Comparison of ENCODE assay signal across 19 cellular contexts in the genomic region with DNA sequence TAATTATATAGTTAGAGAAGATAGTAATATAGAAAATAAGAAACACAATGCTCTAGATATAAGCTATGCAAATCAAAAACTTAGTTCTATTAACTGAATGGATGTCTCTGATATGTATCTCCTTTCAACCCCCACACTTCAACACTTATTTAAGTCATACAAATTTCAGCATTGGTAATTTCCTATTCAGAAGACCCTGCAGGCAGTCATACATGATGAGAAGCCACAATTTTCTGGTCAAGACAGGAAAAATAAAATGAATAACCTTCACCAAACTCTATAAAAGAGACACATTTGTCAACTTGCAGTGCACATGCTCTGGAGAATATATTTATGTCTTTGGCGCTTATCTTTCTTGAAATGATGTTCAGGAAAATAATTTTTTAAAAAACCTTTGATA. TPM values are rescaled to one million over a fixed set of nuclear protein-coding genes. Genes with fewer than 3 reads are reported as not detected.
DNase-seq lines count a peak whose midpoint lies in the region; ATAC-seq, FAIRE-seq and TF ChIP-seq lines count a peak whose summit lies in the region.
"Had no signal": no experiment of that assay in that cellular context is flagged by ENCODE, and none has a peak within 500 bp of the region (broad histone marks: within the 10 kb centered on the region; RNA-seq: fewer than 3 reads in every experiment).

No MANE protein-coding gene starts in this region.

- H3K4me3 Mint-ChIP-seq in GM23338, result 0 out of 3 replicates have a peak overlapping the region, but pooled peaks have one; percentile 2
- no peak overlapping the region for H3K4me3 Mint-ChIP-seq in activated T-helper 17 cell treated with anti-CD3 and anti-CD28 coated beads, Interleukin-2, amount 50 U/mL, for 72 hours
- no peak overlapping the region for H3K4me3 Mint-ChIP-seq in activated T-cell treated with anti-CD3 and anti-CD28 coated beads, Interleukin-2, amount 50 U/mL, for 24 hours
- H3K4me3 Mint-ChIP-seq: CD4-positive, CD25-positive, alpha-beta regulatory T cell had no signal

- TF ChIP-seq EP300 in HepG2 (IDR thresholded peaks at IDR 0.05; ENCODE audit: low read depth in 2 of 2, low read length in 2 of 2), result no peak
- no peak for TF ChIP-seq EP300 in HepG2 (CRISPR knock-in tag; IDR thresholded peaks at IDR 0.05; ENCODE audit: borderline replicate concordance)

- H3K27ac ChIP-seq in GM23338 (ENCODE audit: low read depth) (no peak overlapping the region), SK-N-MC (peak overlapping the region; percentile 28; the same call in 1 of the 2 replicates), neuronal stem cell (replicated peaks; ENCODE audit: low read length) (no peak overlapping the region), HepG2 (ENCODE audit: extremely low read length, insufficient read depth, low read length) (no peak overlapping the region)
- H3K27ac ChIP-seq: Peyer's patch had no signal

- H3K9me3 ChIP-seq in SK-N-MC (ENCODE audit: low read depth, low read length) (no peaks in the 10 kb centered on the region), neuronal stem cell (replicated peaks in 1 of 2; ENCODE audit: control insufficient read depth in 2 of 2, insufficient read depth in 1 of 2, low read depth in 1 of 2, low read length in 2 of 2) (no peaks in the 10 kb centered on the region), HepG2 (ENCODE audit: low read length) (no peaks in the 10 kb centered on the region)
- H3K9me3 ChIP-seq: BE2C, Caco-2, MG63, Peyer's patch had no signal

- H3K23ac ChIP-seq in neuronal stem cell (ENCODE audit: low read depth, low read length, poor library complexity), result no peak overlapping the region

- H3K36me3 ChIP-seq in GM23338 (ENCODE audit: insufficient read depth), result no peaks in the 10 kb centered on the region
- no peaks in the 10 kb centered on the region for H3K36me3 ChIP-seq in SK-N-MC (ENCODE audit: insufficient read depth, low read length)
- no peaks in the 10 kb centered on the region for H3K36me3 ChIP-seq in neuronal stem cell (replicated peaks in 1 of 2; ENCODE audit: control insufficient read depth in 2 of 2, insufficient read depth in 2 of 2, low read length in 2 of 2)
- H3K36me3 ChIP-seq in HepG2 (replicated peaks in 1 of 2; ENCODE audit: control insufficient read depth in 1 of 2, insufficient read depth in 2 of 2, low read length in 2 of 2), result no peaks in the 10 kb centered on the region
- H3K36me3 ChIP-seq: BE2C, MG63, Peyer's patch had no signal

- no peak overlapping the region for H4K8ac ChIP-seq in neuronal stem cell (ENCODE audit: low read depth, low read length)

- H2AK5ac ChIP-seq in neuronal stem cell (ENCODE audit: low read depth, low read length), result no peak overlapping the region

- H3K27me3 ChIP-seq in GM23338 (ENCODE audit: insufficient read depth), result no peaks in the 10 kb centered on the region
- H3K27me3 ChIP-seq in neuronal stem cell (ENCODE audit: control insufficient read depth in 3 of 3, insufficient read depth in 3 of 3, low read depth in 1 of 3, low read length in 3 of 3), result no peaks in the 10 kb centered on the region
- no peaks in the 10 kb centered on the region for H3K27me3 ChIP-seq in HepG2 (ENCODE audit: control insufficient read depth in 1 of 2, insufficient read depth in 2 of 2, low read length in 2 of 2)
- H3K27me3 ChIP-seq: BE2C, MG63, Peyer's patch had no signal

- H3K36me3 Mint-ChIP-seq in GM23338 (ENCODE audit: low read depth), result no peaks in the 10 kb centered on the region
- H3K36me3 Mint-ChIP-seq in activated T-helper 17 cell treated with anti-CD3 and anti-CD28 coated beads, Interleukin-2, amount 50 U/mL, for 72 hours (ENCODE audit: low read depth), result no peaks in the 10 kb centered on the region
- H3K36me3 Mint-ChIP-seq in activated T-cell treated with anti-CD3 and anti-CD28 coated beads, Interleukin-2, amount 50 U/mL, for 24 hours (ENCODE audit: low read depth), result no peaks in the 10 kb centered on the region
- H3K36me3 Mint-ChIP-seq: CD4-positive, CD25-positive, alpha-beta regulatory T cell had no signal

- no peak overlapping the region for H2BK12ac ChIP-seq in neuronal stem cell (ENCODE audit: low read length)

- no peak overlapping the region for H2BK15ac ChIP-seq in neuronal stem cell (ENCODE audit: low read length)

- H4K20me1 ChIP-seq in GM23338 (replicated peaks; ENCODE audit: insufficient read depth) (no peaks in the 10 kb centered on the region), HepG2 (ENCODE audit: insufficient read depth, low read length) (no peaks in the 10 kb centered on the region)

- H3K27ac Mint-ChIP-seq in GM23338, result no peak overlapping the region
- H3K27ac Mint-ChIP-seq in activated T-helper 17 cell treated with anti-CD3 and anti-CD28 coated beads, Interleukin-2, amount 50 U/mL, for 72 hours, result no peak overlapping the region
- H3K27ac Mint-ChIP-seq in activated T-cell treated with anti-CD3 and anti-CD28 coated beads, Interleukin-2, amount 50 U/mL, for 24 hours, result no peak overlapping the region
- H3K27ac Mint-ChIP-seq: CD4-positive, CD25-positive, alpha-beta regulatory T cell had no signal

- no peak overlapping the region for H4K91ac ChIP-seq in neuronal stem cell (ENCODE audit: low read depth, low read length, poor library complexity)

- in situ Hi-C loops in HepG2 (cut with HindIII; ENCODE audit: extremely low pct_ligation_motif_present, low pct_unique_long_range_greater_than_20kb), result no loop called here

- no peaks in the 10 kb centered on the region for H3K27me3 Mint-ChIP-seq in GM23338 (ENCODE audit: insufficient read depth, low read depth, poor library complexity)
- no peaks in the 10 kb centered on the region for H3K27me3 Mint-ChIP-seq in activated T-helper 17 cell treated with anti-CD3 and anti-CD28 coated beads, Interleukin-2, amount 50 U/mL, for 72 hours
- no peaks in the 10 kb centered on the region for H3K27me3 Mint-ChIP-seq in activated T-cell treated with anti-CD3 and anti-CD28 coated beads, Interleukin-2, amount 50 U/mL, for 24 hours
- H3K27me3 Mint-ChIP-seq: CD4-positive, CD25-positive, alpha-beta regulatory T cell had no signal

- WGBS in neuronal stem cell (ENCODE audit: extremely low coverage in 2 of 2, insufficient read length in 2 of 2, insufficient replicate concordance in 1 of 2), 2 donors, result no CpG with 5 or more reads among the region's 1 CpG
- WGBS in HepG2 (ENCODE audit: low lambda C conversion rate), result 0% methylated on average over 1 of the region's 1 CpG

- H2AFZ ChIP-seq in GM23338 (no peak overlapping the region), neuronal stem cell (ENCODE audit: low read length) (peak overlapping the region; percentile 79), HepG2 (ENCODE audit: low read length) (no peak overlapping the region)

- no peak for FAIRE-seq in HepG2 (lab: Jason Lieb, UNC)

- H3K18ac ChIP-seq in neuronal stem cell (ENCODE audit: low read length), result no peak overlapping the region

- no peak for TF ChIP-seq RAD21 in HepG2 (CRISPR knock-in tag; IDR thresholded peaks at IDR 0.05)

- H3K4me3 ChIP-seq in GM23338 (no peak overlapping the region), SK-N-MC (peak overlapping the region; percentile 71), neuronal stem cell (ENCODE audit: low read length in 2 of 2) (no peak overlapping the region), HepG2 (replicated peaks in 1 of 3; ENCODE audit: insufficient read depth in 1 of 3, low read depth in 2 of 3, low read length in 3 of 3) (no peak overlapping the region)
- H3K4me3 ChIP-seq: MG63 had no signal

- H3K14ac ChIP-seq in neuronal stem cell (ENCODE audit: low read length), result no peak overlapping the region

- peaks cover 21% of the 10 kb centered on the region for H3K4me1 Mint-ChIP-seq in GM23338
- H3K4me1 Mint-ChIP-seq in activated T-helper 17 cell treated with anti-CD3 and anti-CD28 coated beads, Interleukin-2, amount 50 U/mL, for 72 hours, result no peaks in the 10 kb centered on the region
- H3K4me1 Mint-ChIP-seq in activated T-cell treated with anti-CD3 and anti-CD28 coated beads, Interleukin-2, amount 50 U/mL, for 24 hours (ENCODE audit: low read depth), result no peaks in the 10 kb centered on the region
- H3K4me1 Mint-ChIP-seq: CD4-positive, CD25-positive, alpha-beta regulatory T cell had no signal

- H3K4me2 ChIP-seq in GM23338, result peak overlapping the region; percentile 35; the same call in 1 of the 2 replicates
- H3K4me2 ChIP-seq in neuronal stem cell (ENCODE audit: insufficient read depth, low read length, poor library complexity, severe bottlenecking), result no peak overlapping the region
- no peak overlapping the region for H3K4me2 ChIP-seq in HepG2 (ENCODE audit: low read depth, low read length)

- H3K4ac ChIP-seq in neuronal stem cell (ENCODE audit: low read length), result no peak overlapping the region

- no peaks in the 10 kb centered on the region for H3K9me3 Mint-ChIP-seq in GM23338
- H3K9me3 Mint-ChIP-seq in activated T-helper 17 cell treated with anti-CD3 and anti-CD28 coated beads, Interleukin-2, amount 50 U/mL, for 72 hours, result no peaks in the 10 kb centered on the region
- H3K9me3 Mint-ChIP-seq in activated T-cell treated with anti-CD3 and anti-CD28 coated beads, Interleukin-2, amount 50 U/mL, for 24 hours, result no peaks in the 10 kb centered on the region
- H3K9me3 Mint-ChIP-seq: H9 had no signal

- DNase-seq in GM23338 (ENCODE audit: low spot score), result no peak
- DNase-seq in SK-N-MC (ENCODE audit: low read depth, low spot score), result peak; percentile 91
- DNase-seq in foreskin melanocyte, result peak; percentile 4
- no peak for DNase-seq in neuronal stem cell (ENCODE audit: low spot score)
- DNase-seq in HepG2 (ENCODE audit: low spot score), result no peak
- no peak for DNase-seq in activated T-cell treated with anti-CD3 and anti-CD28 coated beads, Interleukin-2, amount 50 U/mL, for 24 hours
- DNase-seq: Caco-2; CD4-positive, CD25-positive, alpha-beta regulatory T cell; GF-D8; Karpas-422; NCI-H1048; NCI-H2029 treated with DMSO at 0.1 percent for 48 hours; NCI-H2171 treated with DMSO at 0.1 percent for 48 hours; Peyer's patch had no signal

- H3F3A ChIP-seq in GM23338 (replicated peaks; ENCODE audit: low read depth), result no peaks in the 10 kb centered on the region

- TF ChIP-seq POLR2A in HepG2 (IDR thresholded peaks at IDR 0.05; ENCODE audit: insufficient read depth in 1 of 2, low read depth in 2 of 2, low read length in 2 of 2), result no peak

- H2BK5ac ChIP-seq in neuronal stem cell (ENCODE audit: low read length), result no peak overlapping the region

- H3K9me2 ChIP-seq in GM23338 (ENCODE audit: insufficient read depth), result no peaks in the 10 kb centered on the region

- POLR2A ChIA-PET in HepG2 (lab: Yijun Ruan, JAX), result no interaction called here

- ATAC-seq in GM23338 (no peak), HepG2 (no peak)
- no peak for ATAC-seq in activated T-helper 17 cell treated with anti-CD3 and anti-CD28 coated beads, Interleukin-2, amount 50 U/mL, for 72 hours (replicated peaks)

- H3K79me2 ChIP-seq in GM23338 (replicated peaks; ENCODE audit: insufficient read depth) (no peaks in the 10 kb centered on the region), HepG2 (ENCODE audit: insufficient read depth, low read length) (no peaks in the 10 kb centered on the region)

- intact Hi-C loops in HepG2 (cut with micrococcal nuclease; ENCODE audit: unreplicated experiment), result no loop called here

- no TSS peak for BruUV-seq in HepG2 (replicated peaks; lab: Mats Ljungman, UMichigan)

- CTCF ChIA-PET in HepG2 (lab: Yijun Ruan, JAX; ENCODE audit: low intra/inter-chr PET ratio, low total read pairs), result no interaction called here

- H3K9ac ChIP-seq in SK-N-MC (ENCODE audit: insufficient read length), result no peak overlapping the region
- no peak overlapping the region for H3K9ac ChIP-seq in neuronal stem cell (ENCODE audit: low read depth, low read length, poor library complexity)
- H3K9ac ChIP-seq in HepG2 (ENCODE audit: insufficient read depth, low read depth, low read length), result no peak overlapping the region

- no peak overlapping the region for H2BK120ac ChIP-seq in neuronal stem cell (ENCODE audit: low read depth, low read length)

- no peaks in the 10 kb centered on the region for H3K79me1 ChIP-seq in neuronal stem cell (ENCODE audit: low read depth, low read length)

- TF ChIP-seq CTCF in GM23338 (conservative IDR thresholded peaks at IDR 0.05; ENCODE audit: low read depth in 2 of 2), result no peak
- no peak for TF ChIP-seq CTCF in HepG2 (CRISPR knock-in tag; IDR thresholded peaks at IDR 0.05)

- H3K4me1 ChIP-seq in GM23338 (ENCODE audit: insufficient read depth), result no peaks in the 10 kb centered on the region; the same call in 1 of the 2 replicates
- peaks cover 2 to 3% of the 10 kb centered on the region in 2 donors for H3K4me1 ChIP-seq in neuronal stem cell (ENCODE audit: control insufficient read depth in 2 of 2, insufficient read depth in 1 of 2, low read depth in 1 of 2, low read length in 2 of 2)
- no peaks in the 10 kb centered on the region for H3K4me1 ChIP-seq in HepG2 (ENCODE audit: insufficient read depth, low read length)
- H3K4me1 ChIP-seq: Caco-2, Peyer's patch had no signal

RNA-seq across cellular contexts. Expression of a gene that starts 0.6 kb away (rescaled TPM):
- 0.58 and 0.73 TPM in 2 replicates for total RNA-seq in GM23338 (2014; rRNA removed; shearing (Covaris generic))
- polyA plus RNA-seq in GM23338 (2016; fragmentation: Nextera tagmentation; extraction: Ambion mirVana) (0.92 and 1.1 TPM in 2 replicates), HepG2 (2011; rRNA removed) (not detected in 2 replicates)
- polyA plus RNA-seq in neuronal stem cell (2013, experiment 1 of 2), result 11.1 TPM
- polyA plus RNA-seq in neuronal stem cell (2013, experiment 2 of 2), result 11.9 TPM
- not detected in 2 replicates for total RNA-seq in HepG2 (2016; rRNA removed; fragmentation: Illumina TruSeq; extraction: Trizol)
- not detected in 2 replicates for total RNA-seq in HepG2 (2016; cell fraction: cytosol; rRNA removed; fragmentation: Illumina TruSeq; extraction: Trizol; ENCODE audit: low read depth)
- 0.13 TPM in 1 of 2 replicates, not detected in the other for total RNA-seq in HepG2 (2016; cell fraction: insoluble cytoplasmic fraction; rRNA removed; fragmentation: Illumina TruSeq; extraction: Trizol)
- not detected in 2 replicates for total RNA-seq in HepG2 (2016; cell fraction: membrane; rRNA removed; fragmentation: Illumina TruSeq; extraction: Trizol)
- total RNA-seq in HepG2 (2016; cell fraction: nucleus; rRNA removed; fragmentation: Illumina TruSeq; extraction: Trizol), result not detected in 2 replicates
- polyA plus RNA-seq in HepG2 (2011; cell fraction: cytosol; rRNA removed), result not detected in 2 replicates
- polyA plus RNA-seq in HepG2 (2011; cell fraction: nucleus; rRNA removed), result 0.10 TPM in 1 of 2 replicates, not detected in the other
- polyA plus RNA-seq in HepG2 (2012), result 0.07 TPM in 1 of 2 replicates, not detected in the other
- not detected in 2 replicates for polyA plus RNA-seq in HepG2 (2016; cell fraction: cytosol; fragmentation: Illumina TruSeq; extraction: Trizol; ENCODE audit: low read depth)
- polyA plus RNA-seq in HepG2 (2016; cell fraction: insoluble cytoplasmic fraction; fragmentation: Illumina TruSeq; extraction: Trizol; ENCODE audit: low read depth), result not detected in 2 replicates
- not detected in 2 replicates for polyA plus RNA-seq in HepG2 (2016; cell fraction: membrane; fragmentation: Illumina TruSeq; extraction: Trizol; ENCODE audit: low read depth)
- polyA plus RNA-seq in HepG2 (2016; cell fraction: nucleus; fragmentation: Illumina TruSeq; extraction: Trizol; ENCODE audit: insufficient read depth, low read depth), result not detected in 2 replicates
- polyA minus RNA-seq in HepG2 (2011; rRNA and poly(A)+ RNA removed; ENCODE audit: low replicate concordance), result not detected in 2 replicates
- not detected in 2 replicates for polyA minus RNA-seq in HepG2 (2011; cell fraction: cytosol; rRNA and poly(A)+ RNA removed)
- polyA minus RNA-seq in HepG2 (2011; cell fraction: nucleus; rRNA and poly(A)+ RNA removed), result not detected in 2 replicates
- total RNA-seq in activated T-helper 17 cell treated with anti-CD3 and anti-CD28 coated beads, Interleukin-2, amount 50 U/mL, for 72 hours, result not detected
- total RNA-seq: Caco-2; CD4-positive, CD25-positive, alpha-beta regulatory T cell; HT-29 had no signal
- polyA plus RNA-seq: CD4-positive, CD25-positive, alpha-beta regulatory T cell had no signal

Comparison
In these comparisons a context has a peak if more than half of its experiments do, and no peak if none do; other contexts are left out.
1. DNase-seq: peak in SK-N-MC (single experiment) and foreskin melanocyte (single experiment); none in GM23338 (single experiment), neuronal stem cell (single experiment), HepG2 (single experiment) and activated T-cell treated with anti-CD3 and anti-CD28 coated beads, Interleukin-2, amount 50 U/mL, for 24 hours (single experiment).